ENCODE assay signal across 21 cellular contexts in genomic region chr7:66902844-66903180, GRCh38. TPM values are rescaled to one million over a fixed set of nuclear protein-coding genes. Genes with fewer than 3 reads are reported as not detected.
DNase-seq lines count a peak whose midpoint lies in the region; ATAC-seq and TF ChIP-seq lines count a peak whose summit lies in the region.
"Had no signal": no experiment of that assay in that cellular context is flagged by ENCODE, and none has a peak within 500 bp of the region (broad histone marks: within the 10 kb centered on the region; RNA-seq: fewer than 3 reads in every experiment).

No MANE protein-coding gene starts in this region.

- H3K27ac Mint-ChIP-seq in nephron progenitor cell = peak overlapping the region; percentile 72
- H3K27ac Mint-ChIP-seq: CD4-positive, alpha-beta T cell; HFFc6 had no signal

- H3K4me3 Mint-ChIP-seq in nephron progenitor cell = no peak overlapping the region
- H3K4me3 Mint-ChIP-seq: CD14-positive monocyte; CD4-positive, alpha-beta T cell; CD8-positive, alpha-beta memory T cell; HFFc6 had no signal

- no peak for ATAC-seq in GM21576 (IDR thresholded peaks at IDR 0.05; ENCODE audit: unreplicated experiment)

- H3K9ac ChIP-seq in HUES6 (ENCODE audit: low read length) = no peak overlapping the region

- no peak for TF ChIP-seq CTCF in nephron progenitor cell (IDR thresholded peaks at IDR 0.05)

- DNase-seq in H7 (peak; percentile 30), nephron progenitor cell (no peak), cerebellar cortex (ENCODE audit: low spot score) (no peak), D341Med (ENCODE audit: low spot score) (no peak)
- DNase-seq: 8988T; ACHN; AML-193; BE2C; CD4-positive, alpha-beta T cell; CD8-positive, alpha-beta memory T cell; DMS53; DMS79 treated with DMSO at 0.1 percent for 48 hours; GF-D8; GOT3; HFFc6 had no signal

- H3K36me3 Mint-ChIP-seq in nephron progenitor cell (ENCODE audit: low read depth) = peaks cover 10% of the 10 kb centered on the region

- H3K27ac ChIP-seq in HUES6 (ENCODE audit: low read depth, low read length) = 0 out of 2 replicates have a peak overlapping the region, but pooled peaks have one; percentile 54
- H3K27ac ChIP-seq: A549 had no signal

- no peaks in the 10 kb centered on the region; the same call in 1 of the 2 replicates for H3K36me3 ChIP-seq in H7 (replicated peaks; ENCODE audit: control insufficient read depth, insufficient read depth, low read length)
- peaks cover 31% of the 10 kb centered on the region; the same call in 1 of the 2 replicates for H3K36me3 ChIP-seq in HUES6 (ENCODE audit: control insufficient read depth, insufficient read depth, low read length)
- H3K36me3 ChIP-seq: BE2C had no signal

- H3K27me3 ChIP-seq in H7 (ENCODE audit: control insufficient read depth, insufficient read depth, low read length) = no peaks in the 10 kb centered on the region
- no peaks in the 10 kb centered on the region for H3K27me3 ChIP-seq in HUES6 (ENCODE audit: control insufficient read depth, insufficient read depth, low read length)
- H3K27me3 ChIP-seq: BE2C; BLaER1 treated with 17β-estradiol and CSF1 and Interleukin-3, amounts not matched to agents 10 nM and 100 nM had no signal

- no peaks in the 10 kb centered on the region for H3K4me1 ChIP-seq in HUES6 (ENCODE audit: control insufficient read depth, insufficient read depth, low read length)
- H3K4me1 ChIP-seq: A549; BE2C; BLaER1 treated with 17β-estradiol and CSF1 and Interleukin-3, amounts not matched to agents 10 nM and 100 nM; HAP-1 had no signal

- H3K9me3 Mint-ChIP-seq in nephron progenitor cell = no peaks in the 10 kb centered on the region
- H3K9me3 Mint-ChIP-seq: CD4-positive, alpha-beta T cell; CD8-positive, alpha-beta memory T cell; HFFc6 had no signal

- H3K27me3 Mint-ChIP-seq in nephron progenitor cell (ENCODE audit: low read depth, poor library complexity) = peaks cover 9% of the 10 kb centered on the region
- H3K27me3 Mint-ChIP-seq: CD4-positive, alpha-beta T cell; CD8-positive, alpha-beta memory T cell had no signal

- H3K4me1 Mint-ChIP-seq in nephron progenitor cell = no peaks in the 10 kb centered on the region
- H3K4me1 Mint-ChIP-seq: CD14-positive monocyte; CD8-positive, alpha-beta memory T cell had no signal

- H3K4me3 ChIP-seq in H7 (ENCODE audit: insufficient read depth, low read depth, low read length) (no peak overlapping the region), HUES6 (ENCODE audit: low read depth, low read length) (no peak overlapping the region)
- H3K4me3 ChIP-seq: A549; BLaER1 treated with 17β-estradiol and CSF1 and Interleukin-3, amounts not matched to agents 10 nM and 100 nM; HAP-1 had no signal

- no peaks in the 10 kb centered on the region for H3K9me3 ChIP-seq in HUES6 (ENCODE audit: control insufficient read depth, insufficient read depth, low read depth, low read length)
- H3K9me3 ChIP-seq: A549; BE2C; BLaER1 treated with 17β-estradiol and CSF1 and Interleukin-3, amounts not matched to agents 10 nM and 100 nM; HAP-1 had no signal

RNA-seq across cellular contexts. Expression of gene TMEM248, which starts 18.2 kb away (rescaled TPM):
- total RNA-seq in H7 (2014; rRNA removed; shearing (Covaris generic)) = 68.9 and 71.4 TPM in 2 replicates
